Comparison of ENCODE assay signal across 13 cellular contexts in the genomic region with DNA sequence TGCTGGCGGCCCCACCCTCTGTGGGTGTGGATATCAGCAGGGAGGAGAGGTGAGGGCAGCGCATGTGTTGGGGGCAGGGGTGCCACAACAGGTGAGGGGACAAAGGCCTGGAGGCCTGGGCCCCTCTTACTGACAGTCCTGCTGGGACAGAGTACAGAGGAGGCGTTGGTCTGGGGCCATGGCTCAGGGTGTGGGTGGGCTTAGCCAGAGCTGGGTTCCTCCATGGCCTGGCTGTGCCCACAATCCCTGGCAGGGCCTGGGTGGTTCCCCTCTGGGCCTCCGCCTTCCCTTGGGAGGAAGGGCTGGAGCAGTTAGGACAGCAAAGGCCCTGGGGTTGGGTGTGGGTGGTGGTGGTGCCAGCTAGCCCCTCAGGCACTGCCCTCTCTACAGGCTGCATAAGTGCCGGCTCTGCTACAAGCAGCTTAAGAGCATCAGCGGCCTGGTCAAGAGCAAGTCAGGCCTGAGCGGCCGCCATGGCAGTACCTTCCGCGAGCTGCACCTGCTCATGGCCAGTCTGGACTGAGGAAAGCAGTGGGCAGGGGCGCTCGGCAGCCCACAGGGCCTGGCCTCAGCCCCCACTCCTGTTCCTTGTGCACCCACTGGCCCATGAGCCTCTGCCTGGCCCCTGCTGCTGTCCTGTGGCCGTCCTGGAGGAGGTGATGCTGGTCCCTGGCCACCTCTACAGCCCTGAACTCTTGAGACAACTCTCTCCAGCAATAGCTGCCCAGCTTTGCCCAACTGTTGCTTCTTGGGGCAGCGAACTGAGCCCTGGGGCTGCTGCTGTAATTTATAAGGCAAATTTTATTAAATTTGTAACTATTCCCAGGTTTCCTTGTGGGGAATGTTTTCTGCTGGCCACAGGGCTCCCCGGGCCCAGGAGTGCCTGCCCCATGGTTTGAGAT. TPM values are rescaled to one million over a fixed set of nuclear protein-coding genes. Genes with fewer than 3 reads are reported as not detected.
DNase-seq lines count a peak whose midpoint lies in the region; ATAC-seq and TF ChIP-seq lines count a peak whose summit lies in the region.
"Had no signal": no experiment of that assay in that cellular context is flagged by ENCODE, and none has a peak within 500 bp of the region (broad histone marks: within the 10 kb centered on the region; RNA-seq: fewer than 3 reads in every experiment).

No MANE protein-coding gene starts in this region.

- no peak overlapping the region for H3K4me3 ChIP-seq in osteoblast (ENCODE audit: insufficient read depth, low read length)
- H3K4me3 ChIP-seq: body of pancreas, uterus had no signal

- no peaks in the 10 kb centered on the region for H3K27me3 ChIP-seq in osteoblast (ENCODE audit: insufficient read depth, low read length)
- H3K27me3 ChIP-seq: body of pancreas, uterus had no signal

- H4K20me1 ChIP-seq in osteoblast (ENCODE audit: insufficient read depth, low read length) = peaks cover 6% of the 10 kb centered on the region

- H3K4me1 ChIP-seq in osteoblast (ENCODE audit: insufficient read depth, low read length) = no peaks in the 10 kb centered on the region
- H3K4me1 ChIP-seq: uterus had no signal

- intact Hi-C loops in activated CD4-positive, alpha-beta T cell treated with anti-CD3 and anti-CD28 coated beads, Interleukin-2, amount 10 ng/mL, durations not matched to agents 24 days and 14 days (cut with micrococcal nuclease) = loop anchor here (1.0 to 10.0 kb wide), 2 partner anchors 108 to 243 kb away; no protein-coding TSS in a partner anchor

- no peaks in the 10 kb centered on the region for H3K79me2 ChIP-seq in osteoblast (ENCODE audit: insufficient read depth, low read length)

- H3K36me3 ChIP-seq in osteoblast (ENCODE audit: insufficient read depth, low read length) = peaks cover 12% of the 10 kb centered on the region
- H3K36me3 ChIP-seq: uterus had no signal

- peaks cover 2% of the 10 kb centered on the region for H3K36me3 Mint-ChIP-seq in activated CD4-positive, alpha-beta T cell treated with anti-CD3 and anti-CD28 coated beads, Interleukin-2, amount 10 ng/mL, durations not matched to agents 7 days and 5 days (ENCODE audit: low read depth)
- H3K36me3 Mint-ChIP-seq in activated CD4-positive, alpha-beta T cell treated with anti-CD3 and anti-CD28 coated beads, Interleukin-2, amount 10 ng/mL, durations not matched to agents 24 days and 14 days (ENCODE audit: low read depth) = peaks cover 8% of the 10 kb centered on the region
- H3K36me3 Mint-ChIP-seq in activated T-cell treated with anti-CD3 and anti-CD28 coated beads, Interleukin-2, amount 50 U/mL, for 24 hours (ENCODE audit: low read depth) = peaks cover 41% of the 10 kb centered on the region
- H3K36me3 Mint-ChIP-seq: activated naive CD4-positive, alpha-beta T cell treated with anti-CD3 and anti-CD28 coated beads, Interleukin-2, amount 50 U/mL, for 24 hours had no signal

- H3K27ac ChIP-seq in RWPE1 (peak overlapping the region; percentile 90), osteoblast (ENCODE audit: low read depth, low read length) (no peak overlapping the region)
- H3K27ac ChIP-seq: uterus had no signal

- no peaks in the 10 kb centered on the region for H3K4me1 Mint-ChIP-seq in activated CD4-positive, alpha-beta T cell treated with anti-CD3 and anti-CD28 coated beads, Interleukin-2, amount 10 ng/mL, durations not matched to agents 7 days and 5 days
- H3K4me1 Mint-ChIP-seq in activated CD4-positive, alpha-beta T cell treated with anti-CD3 and anti-CD28 coated beads, Interleukin-2, amount 10 ng/mL, durations not matched to agents 24 days and 14 days = no peaks in the 10 kb centered on the region
- peaks cover 2% of the 10 kb centered on the region for H3K4me1 Mint-ChIP-seq in activated T-cell treated with anti-CD3 and anti-CD28 coated beads, Interleukin-2, amount 50 U/mL, for 24 hours (ENCODE audit: low read depth)
- H3K4me1 Mint-ChIP-seq: activated naive CD4-positive, alpha-beta T cell treated with anti-CD3 and anti-CD28 coated beads, Interleukin-2, amount 50 U/mL, for 24 hours had no signal

- peak; percentile 9 for ATAC-seq in GM21447 (IDR thresholded peaks at IDR 0.05; ENCODE audit: unreplicated experiment)
- no peak for ATAC-seq in GM21423 (IDR thresholded peaks at IDR 0.05; ENCODE audit: unreplicated experiment)

- H3K27ac Mint-ChIP-seq in activated CD4-positive, alpha-beta T cell treated with anti-CD3 and anti-CD28 coated beads, Interleukin-2, amount 10 ng/mL, durations not matched to agents 7 days and 5 days = peak overlapping the region; percentile 25
- H3K27ac Mint-ChIP-seq in activated CD4-positive, alpha-beta T cell treated with anti-CD3 and anti-CD28 coated beads, Interleukin-2, amount 10 ng/mL, durations not matched to agents 24 days and 14 days = no peak overlapping the region
- H3K27ac Mint-ChIP-seq in activated T-cell treated with anti-CD3 and anti-CD28 coated beads, Interleukin-2, amount 50 U/mL, for 24 hours = no peak overlapping the region
- H3K27ac Mint-ChIP-seq: activated naive CD4-positive, alpha-beta T cell treated with anti-CD3 and anti-CD28 coated beads, Interleukin-2, amount 50 U/mL, for 24 hours; CD4-positive, alpha-beta memory T cell had no signal

- H3K9me3 ChIP-seq in osteoblast (ENCODE audit: low read depth, low read length) = no peaks in the 10 kb centered on the region
- H3K9me3 ChIP-seq: body of pancreas, uterus had no signal

- H3K9me3 Mint-ChIP-seq in activated CD4-positive, alpha-beta T cell treated with anti-CD3 and anti-CD28 coated beads, Interleukin-2, amount 10 ng/mL, durations not matched to agents 7 days and 5 days = no peaks in the 10 kb centered on the region
- H3K9me3 Mint-ChIP-seq in activated CD4-positive, alpha-beta T cell treated with anti-CD3 and anti-CD28 coated beads, Interleukin-2, amount 10 ng/mL, durations not matched to agents 24 days and 14 days = no peaks in the 10 kb centered on the region
- H3K9me3 Mint-ChIP-seq in activated T-cell treated with anti-CD3 and anti-CD28 coated beads, Interleukin-2, amount 50 U/mL, for 24 hours = no peaks in the 10 kb centered on the region
- H3K9me3 Mint-ChIP-seq: activated naive CD4-positive, alpha-beta T cell treated with anti-CD3 and anti-CD28 coated beads, Interleukin-2, amount 50 U/mL, for 24 hours; CD4-positive, alpha-beta memory T cell had no signal

- POLR2A ChIA-PET in activated CD4-positive, alpha-beta T cell treated with anti-CD3 and anti-CD28 coated beads, Interleukin-2, amount 10 ng/mL, durations not matched to agents 7 days and 5 days (lab: Charles Lee) = no interaction called here
- POLR2A ChIA-PET in RWPE1 (lab: Yijun Ruan, JAX; ENCODE audit: low non-redundant PET) = no interaction called here

- H3K27me3 Mint-ChIP-seq in activated CD4-positive, alpha-beta T cell treated with anti-CD3 and anti-CD28 coated beads, Interleukin-2, amount 10 ng/mL, durations not matched to agents 7 days and 5 days = no peaks in the 10 kb centered on the region
- H3K27me3 Mint-ChIP-seq in activated CD4-positive, alpha-beta T cell treated with anti-CD3 and anti-CD28 coated beads, Interleukin-2, amount 10 ng/mL, durations not matched to agents 24 days and 14 days = no peaks in the 10 kb centered on the region
- no peaks in the 10 kb centered on the region for H3K27me3 Mint-ChIP-seq in activated T-cell treated with anti-CD3 and anti-CD28 coated beads, Interleukin-2, amount 50 U/mL, for 24 hours
- H3K27me3 Mint-ChIP-seq: activated naive CD4-positive, alpha-beta T cell treated with anti-CD3 and anti-CD28 coated beads, Interleukin-2, amount 50 U/mL, for 24 hours; CD4-positive, alpha-beta memory T cell had no signal

- H2AFZ ChIP-seq in osteoblast (ENCODE audit: low read length) = no peak overlapping the region

- H3K4me2 ChIP-seq in osteoblast (ENCODE audit: insufficient read depth, low read length) = no peak overlapping the region

- CTCF ChIA-PET in activated CD4-positive, alpha-beta T cell treated with anti-CD3 and anti-CD28 coated beads, Interleukin-2, amount 10 ng/mL, durations not matched to agents 7 days and 5 days (lab: Charles Lee) = interaction anchor here (0.7 to 2.1 kb wide), 7 partner anchors 9 to 180 kb away, joined by 3 to 7 read pairs (median 3); no protein-coding TSS in a partner anchor
- CTCF ChIA-PET in RWPE1 (lab: Yijun Ruan, JAX) = interaction anchor here (0.7 to 5.2 kb wide), 8 partner anchors 60 to 1457 kb away, joined by 3 to 35 read pairs (median 3); a partner anchor contains a TSS

- no peak for DNase-seq in activated CD4-positive, alpha-beta T cell treated with anti-CD3 and anti-CD28 coated beads, Interleukin-2, amount 10 ng/mL, durations not matched to agents 7 days and 5 days
- DNase-seq in activated CD4-positive, alpha-beta T cell treated with anti-CD3 and anti-CD28 coated beads, Interleukin-2, amount 10 ng/mL, durations not matched to agents 24 days and 14 days = no peak
- no peak for DNase-seq in RWPE1 (ENCODE audit: low spot score)
- peak; percentile 76 for DNase-seq in osteoblast (ENCODE audit: insufficient read length, low spot score, missing footprints)
- DNase-seq in activated T-cell treated with anti-CD3 and anti-CD28 coated beads, Interleukin-2, amount 50 U/mL, for 24 hours = no peak
- DNase-seq in GM20000 (ENCODE audit: low spot score) = no peak
- DNase-seq: cortex of kidney had no signal

- no peak overlapping the region for H3K4me3 Mint-ChIP-seq in activated CD4-positive, alpha-beta T cell treated with anti-CD3 and anti-CD28 coated beads, Interleukin-2, amount 10 ng/mL, durations not matched to agents 7 days and 5 days
- no peak overlapping the region for H3K4me3 Mint-ChIP-seq in activated CD4-positive, alpha-beta T cell treated with anti-CD3 and anti-CD28 coated beads, Interleukin-2, amount 10 ng/mL, durations not matched to agents 24 days and 14 days
- H3K4me3 Mint-ChIP-seq in activated T-cell treated with anti-CD3 and anti-CD28 coated beads, Interleukin-2, amount 50 U/mL, for 24 hours = no peak overlapping the region
- H3K4me3 Mint-ChIP-seq: activated naive CD4-positive, alpha-beta T cell treated with anti-CD3 and anti-CD28 coated beads, Interleukin-2, amount 50 U/mL, for 24 hours; CD4-positive, alpha-beta memory T cell had no signal

- TF ChIP-seq CTCF in RWPE1 (conservative IDR thresholded peaks at IDR 0.05; ENCODE audit: low read depth) (no peak), osteoblast (IDR thresholded peaks at IDR 0.05; ENCODE audit: extremely low read depth, low read depth, low read length) (no peak), GM20000 (IDR thresholded peaks at IDR 0.05; ENCODE audit: extremely low read depth, missing control alignments) (no peak)

RNA-seq across cellular contexts. Expression of a gene that starts 21.1 kb away (rescaled TPM):
- 10 to 100 TPM; 23.1 to 31.7 TPM for total RNA-seq in activated CD4-positive, alpha-beta T cell treated with anti-CD3 and anti-CD28 coated beads, Interleukin-2, amount 10 ng/mL, durations not matched to agents 7 days and 5 days
- 45.0 and 49.8 TPM in 2 replicates for total RNA-seq in activated CD4-positive, alpha-beta T cell treated with anti-CD3 and anti-CD28 coated beads, Interleukin-2, amount 10 ng/mL, durations not matched to agents 24 days and 14 days
- 17.7 and 24.6 TPM in 2 replicates for total RNA-seq in osteoblast

RNA-seq across cellular contexts. Expression of a gene that starts 45.6 kb away (rescaled TPM):
- total RNA-seq in activated CD4-positive, alpha-beta T cell treated with anti-CD3 and anti-CD28 coated beads, Interleukin-2, amount 10 ng/mL, durations not matched to agents 7 days and 5 days = not detected
- total RNA-seq in activated CD4-positive, alpha-beta T cell treated with anti-CD3 and anti-CD28 coated beads, Interleukin-2, amount 10 ng/mL, durations not matched to agents 24 days and 14 days = 0.58 and 1.7 TPM in 2 replicates
- total RNA-seq in osteoblast = 40.5 and 41.0 TPM in 2 replicates

Comparison
In these comparisons a context has a peak if more than half of its experiments do, and no peak if none do; other contexts are left out.
1. RNA of a gene that starts 45.6 kb away (total RNA-seq): 40.5 to 41.0 TPM in osteoblast; 0.58 to 1.7 TPM in activated CD4-positive, alpha-beta T cell treated with anti-CD3 and anti-CD28 coated beads, Interleukin-2, amount 10 ng/mL, durations not matched to agents 24 days and 14 days and not detected in activated CD4-positive, alpha-beta T cell treated with anti-CD3 and anti-CD28 coated beads, Interleukin-2, amount 10 ng/mL, durations not matched to agents 7 days and 5 days; every median in the first group is over 10 times any median in the second.